ENCODE assay signal across 11 cellular contexts in genomic region chr18:52409732-52410131, GRCh38.
DNase-seq lines count a peak whose midpoint lies in the region; ATAC-seq and TF ChIP-seq lines count a peak whose summit lies in the region.
"Had no signal": no experiment of that assay in that cellular context is flagged by ENCODE, and none has a peak within 500 bp of the region (broad histone marks: within the 10 kb centered on the region; RNA-seq: fewer than 3 reads in every experiment).

No MANE protein-coding gene starts in this region.

- no peak overlapping the region for H3K27ac Mint-ChIP-seq in activated naive CD4-positive, alpha-beta T cell treated with anti-CD3 and anti-CD28 coated beads, Interleukin-2, amount 50 U/mL, for 72 hours

- no peak overlapping the region for H3K4me3 ChIP-seq in NB4 (ENCODE audit: low read depth, low read length)

- TF ChIP-seq POLR2A in NB4 (IDR thresholded peaks at IDR 0.05; ENCODE audit: extremely low read depth, insufficient read length): no peak

- ATAC-seq in HG02798 (IDR thresholded peaks at IDR 0.05; ENCODE audit: poor library complexity, unreplicated experiment): peak; percentile 100
- no peak for ATAC-seq in activated naive CD4-positive, alpha-beta T cell treated with anti-CD3 and anti-CD28 coated beads, Interleukin-2, amount 50 U/mL, for 72 hours

- TF ChIP-seq CTCF in NB4 (IDR thresholded peaks at IDR 0.05; ENCODE audit: low read depth, low read length): no peak

- no peaks in the 10 kb centered on the region for H3K36me3 Mint-ChIP-seq in activated naive CD4-positive, alpha-beta T cell treated with anti-CD3 and anti-CD28 coated beads, Interleukin-2, amount 50 U/mL, for 72 hours

- DNase-seq in NCI-H146 (lab: John Stamatoyannopoulos, UW) (peak; percentile 10), NCI-H146 treated with DMSO at 0.1 percent for 48 hours (lab: John Stamatoyannopoulos, UW; ENCODE audit: unreplicated experiment) (no peak), NB4 (ENCODE audit: low read depth) (peak; percentile 2), NCI-H1436 (lab: John Stamatoyannopoulos, UW) (no peak), DMS114 treated with DMSO at 0.1 percent for 48 hours (lab: John Stamatoyannopoulos, UW; ENCODE audit: unreplicated experiment) (no peak)
- no peak for DNase-seq in activated CD8-positive, alpha-beta memory T cell treated with anti-CD3 and anti-CD28 coated beads, Interleukin-2, amount 50 U/mL, for 48 hours
- DNase-seq in activated naive CD4-positive, alpha-beta T cell treated with anti-CD3 and anti-CD28 coated beads, Interleukin-2, amount 50 U/mL, for 72 hours (ENCODE audit: low spot score in 2 of 2): no peak
- DNase-seq: 8988T; activated CD4-positive, alpha-beta T cell treated with anti-CD3 and anti-CD28 coated beads, Interleukin-2, amount 50 U/mL, for 48 hours; NCI-H524 treated with DMSO at 0.1 percent for 48 hours had no signal

- H3K9me3 Mint-ChIP-seq in activated naive CD4-positive, alpha-beta T cell treated with anti-CD3 and anti-CD28 coated beads, Interleukin-2, amount 50 U/mL, for 72 hours: peaks cover 0 to 4% of the 10 kb centered on the region in 2 donors

Comparison
In these comparisons a context has a peak if more than half of its experiments do, and no peak if none do; other contexts are left out.
1. DNase-seq: peak in NCI-H146 (single experiment) and NB4 (single experiment); none in NCI-H146 treated with DMSO at 0.1 percent for 48 hours (single experiment), activated CD8-positive, alpha-beta memory T cell treated with anti-CD3 and anti-CD28 coated beads, Interleukin-2, amount 50 U/mL, for 48 hours (single experiment), activated naive CD4-positive, alpha-beta T cell treated with anti-CD3 and anti-CD28 coated beads, Interleukin-2, amount 50 U/mL, for 72 hours (0 of 2), NCI-H1436 (single experiment) and DMS114 treated with DMSO at 0.1 percent for 48 hours (single experiment).